In genomic region chr3:107064445-107065060, GRCh38 we compare ENCODE assay signal across 8 cellular contexts.
DNase-seq lines count a peak whose midpoint lies in the region; TF ChIP-seq lines count a peak whose summit lies in the region.

No MANE protein-coding gene starts in this region.

- H3K9me3 Mint-ChIP-seq in activated naive CD4-positive, alpha-beta T cell treated with anti-CD3 and anti-CD28 coated beads for 36 hours, result no peaks in the 10 kb centered on the region

- POLR2A ChIA-PET in RWPE1 (lab: Yijun Ruan, JAX; ENCODE audit: low non-redundant PET), result no interaction called here

- H3K27me3 Mint-ChIP-seq in activated naive CD4-positive, alpha-beta T cell treated with anti-CD3 and anti-CD28 coated beads for 36 hours (ENCODE audit: low read depth), result peaks cover 7% of the 10 kb centered on the region

- H3K4me3 ChIP-seq in GM12864 (ENCODE audit: low read depth, low read length), result no peak overlapping the region

- peak; percentile 21 for DNase-seq in GM12864 (ENCODE audit: low read depth)
- DNase-seq in HCEC 1CT, result peak; percentile 55
- DNase-seq in LoVo (ENCODE audit: low spot score), result peak; percentile 77
- DNase-seq in RWPE1 (ENCODE audit: low spot score), result peak; percentile 64
- peak; percentile 85 for DNase-seq in activated naive CD4-positive, alpha-beta T cell treated with anti-CD3 and anti-CD28 coated beads for 36 hours
- DNase-seq in glomerular visceral epithelial cell (ENCODE audit: extremely low spot score), result peak; percentile 84
- peak; percentile 97 for DNase-seq in pons (ENCODE audit: low spot score)
- no peak for DNase-seq in OCI-M2 (lab: John Stamatoyannopoulos, UW; ENCODE audit: unreplicated experiment)

- CTCF ChIA-PET in RWPE1 (lab: Yijun Ruan, JAX), result interaction anchor here (0.6 to 1.0 kb wide), 13 partner anchors 10 to 1446 kb away, joined by 3 to 8 read pairs (median 3); no protein-coding TSS in a partner anchor
- CTCF ChIA-PET in activated naive CD4-positive, alpha-beta T cell treated with anti-CD3 and anti-CD28 coated beads for 36 hours (lab: Charles Lee), result interaction anchor here (0.6 to 2.5 kb wide), 6 partner anchors 8 to 1944 kb away, joined by 3 to 10 read pairs (median 4); no protein-coding TSS in a partner anchor

- H3K4me3 Mint-ChIP-seq in activated naive CD4-positive, alpha-beta T cell treated with anti-CD3 and anti-CD28 coated beads for 36 hours, result no peak overlapping the region

- intact Hi-C loops in activated naive CD4-positive, alpha-beta T cell treated with anti-CD3 and anti-CD28 coated beads for 36 hours (cut with micrococcal nuclease), result loop anchor here (1.0 to 10.0 kb wide), 5 partner anchors 237 to 1696 kb away; no protein-coding TSS in a partner anchor

- TF ChIP-seq CTCF in GM12864 (IDR thresholded peaks at IDR 0.05; ENCODE audit: low read depth, low read length, missing control alignments) (peak; percentile 82), RWPE1 (conservative IDR thresholded peaks at IDR 0.05; ENCODE audit: low read depth) (peak; percentile 85)

- no peak overlapping the region for H3K27ac Mint-ChIP-seq in activated naive CD4-positive, alpha-beta T cell treated with anti-CD3 and anti-CD28 coated beads for 36 hours

- no peaks in the 10 kb centered on the region for H3K36me3 Mint-ChIP-seq in activated naive CD4-positive, alpha-beta T cell treated with anti-CD3 and anti-CD28 coated beads for 36 hours (ENCODE audit: low read depth)

- peaks cover 14% of the 10 kb centered on the region for H3K4me1 Mint-ChIP-seq in activated naive CD4-positive, alpha-beta T cell treated with anti-CD3 and anti-CD28 coated beads for 36 hours (ENCODE audit: low read depth)

- no peak overlapping the region for H3K27ac ChIP-seq in RWPE1
